Comparison of ENCODE assay signal across 11 cellular contexts in the genomic region with DNA sequence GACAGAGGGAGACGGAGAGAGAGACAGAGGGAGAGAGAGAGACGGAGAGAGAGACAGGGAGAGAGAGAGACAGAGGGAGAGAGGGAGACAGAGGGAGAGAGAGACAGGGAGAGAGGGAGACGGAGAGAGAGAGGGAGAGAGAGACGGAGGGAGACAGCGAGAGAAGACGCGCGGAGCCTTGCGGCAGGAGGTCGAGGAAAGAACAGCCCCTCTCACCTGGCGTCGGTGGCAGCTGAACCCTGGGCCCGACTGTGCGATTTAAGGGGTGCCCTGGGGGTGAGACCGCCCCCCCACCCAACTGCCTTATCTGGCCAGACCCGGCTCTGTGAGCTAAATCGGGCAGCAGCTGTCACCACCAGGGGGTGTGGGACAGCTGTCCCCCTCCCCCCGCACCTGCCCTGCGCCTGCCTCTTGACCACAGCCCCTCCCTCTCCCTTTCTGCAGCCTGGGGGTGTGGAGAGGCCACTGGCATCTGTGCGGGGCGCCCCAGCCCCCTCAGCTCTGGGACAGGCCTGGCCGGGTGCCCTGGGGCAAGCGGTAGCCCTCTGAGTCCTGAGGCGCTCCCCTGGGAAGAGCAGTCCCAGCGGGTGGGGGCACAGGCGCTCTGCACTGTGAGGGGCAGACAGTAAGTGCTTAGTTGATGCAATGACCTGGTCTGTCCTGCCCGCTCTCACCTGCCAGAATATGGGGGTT. TPM values are rescaled to one million over a fixed set of nuclear protein-coding genes. Genes with fewer than 3 reads are reported as not detected.
DNase-seq lines count a peak whose midpoint lies in the region; ATAC-seq lines count a peak whose summit lies in the region.
"Had no signal": no experiment of that assay in that cellular context is flagged by ENCODE, and none has a peak within 500 bp of the region (broad histone marks: within the 10 kb centered on the region; RNA-seq: fewer than 3 reads in every experiment).

No MANE protein-coding gene starts in this region.

- DNase-seq in NCI-H2107 treated with DMSO at 0.1 percent for 48 hours (lab: John Stamatoyannopoulos, UW; ENCODE audit: unreplicated experiment) (peak; percentile 11), NCI-H2107 (lab: John Stamatoyannopoulos, UW) (no peak), RPMI8226 (peak; percentile 66), left ventricle myocardium superior (peak; percentile 90), GM03348 (ENCODE audit: low spot score) (no peak), activated gamma-delta T cell (lab: John Stamatoyannopoulos, UW) (no peak), dedifferentiated amniotic fluid mesenchymal stem cell (ENCODE audit: extremely low spot score) (no peak)
- DNase-seq: NK-92 treated with Interleukin-12 subunit alpha and Interleukin-12 subunit beta, amount 100 ng/mL, for 24 hours; stimulated activated naive CD4-positive, alpha-beta T cell treated with Interleukin-2 at 50 U/mL for 16 hours had no signal

- peak overlapping the region; percentile 99 for H3K27ac ChIP-seq in skeletal muscle tissue (ENCODE audit: low read depth, low read length)

- H3K36me3 ChIP-seq in skeletal muscle tissue (ENCODE audit: control insufficient read depth in 3 of 3, insufficient read depth in 3 of 3, low read length in 3 of 3), result no peaks in the 10 kb centered on the region

- H3K9ac ChIP-seq in skeletal muscle tissue (ENCODE audit: low read depth in 1 of 3, low read length in 3 of 3), result peak overlapping the region; percentile 83 to 98 (median 93)

- peak overlapping the region; percentile 78 to 95 (median 91) for H3K4me3 ChIP-seq in skeletal muscle tissue (ENCODE audit: low read length in 3 of 3)

- H3K9me3 ChIP-seq in skeletal muscle tissue (ENCODE audit: control insufficient read depth in 3 of 3, low read length in 3 of 3), result no peaks in the 10 kb centered on the region

- ATAC-seq in left ventricle myocardium superior, result peak; percentile 55

- intact Hi-C loops in left ventricle myocardium superior (cut with micrococcal nuclease), result no loop called here

- H3K27me3 ChIP-seq in skeletal muscle tissue (ENCODE audit: control insufficient read depth in 3 of 3, insufficient read depth in 3 of 3, low read length in 3 of 3), result no peaks in the 10 kb centered on the region

- peaks cover 4 to 15% (median 7%) of the 10 kb centered on the region in 3 donors for H3K4me1 ChIP-seq in skeletal muscle tissue (ENCODE audit: control insufficient read depth in 3 of 3, insufficient read depth in 3 of 3, low read length in 3 of 3)

RNA-seq across cellular contexts. Expression of gene JOSD2, which starts 10.8 kb away (rescaled TPM):
- total RNA-seq in left ventricle myocardium superior, result 35.2 TPM
- 13.0 TPM for total RNA-seq in skeletal muscle tissue

RNA-seq across cellular contexts. Expression of gene ASPDH, which starts 13.5 kb away (rescaled TPM):
- total RNA-seq in left ventricle myocardium superior (not detected), skeletal muscle tissue (not detected)
- total RNA-seq: lung microvascular endothelial cell had no signal

RNA-seq across cellular contexts. Expression of gene GARIN5A, which starts 23.6 kb away (rescaled TPM):
- total RNA-seq in left ventricle myocardium superior, result 1.2 TPM
- total RNA-seq in skeletal muscle tissue, result 0.52 TPM

RNA-seq across cellular contexts. Expression of gene EMC10, which starts 23.9 kb away (rescaled TPM):
- total RNA-seq in left ventricle myocardium superior (79.5 TPM), skeletal muscle tissue (29.2 TPM)

Comparison
In these comparisons a context has a peak if more than half of its experiments do, and no peak if none do; other contexts are left out.
1. DNase-seq: peak in NCI-H2107 treated with DMSO at 0.1 percent for 48 hours (single experiment), RPMI8226 (single experiment) and left ventricle myocardium superior (single experiment); none in NCI-H2107 (single experiment), GM03348 (single experiment), activated gamma-delta T cell (single experiment) and dedifferentiated amniotic fluid mesenchymal stem cell (single experiment).